8 cellular contexts compared by ENCODE assay signal in the genomic region with DNA sequence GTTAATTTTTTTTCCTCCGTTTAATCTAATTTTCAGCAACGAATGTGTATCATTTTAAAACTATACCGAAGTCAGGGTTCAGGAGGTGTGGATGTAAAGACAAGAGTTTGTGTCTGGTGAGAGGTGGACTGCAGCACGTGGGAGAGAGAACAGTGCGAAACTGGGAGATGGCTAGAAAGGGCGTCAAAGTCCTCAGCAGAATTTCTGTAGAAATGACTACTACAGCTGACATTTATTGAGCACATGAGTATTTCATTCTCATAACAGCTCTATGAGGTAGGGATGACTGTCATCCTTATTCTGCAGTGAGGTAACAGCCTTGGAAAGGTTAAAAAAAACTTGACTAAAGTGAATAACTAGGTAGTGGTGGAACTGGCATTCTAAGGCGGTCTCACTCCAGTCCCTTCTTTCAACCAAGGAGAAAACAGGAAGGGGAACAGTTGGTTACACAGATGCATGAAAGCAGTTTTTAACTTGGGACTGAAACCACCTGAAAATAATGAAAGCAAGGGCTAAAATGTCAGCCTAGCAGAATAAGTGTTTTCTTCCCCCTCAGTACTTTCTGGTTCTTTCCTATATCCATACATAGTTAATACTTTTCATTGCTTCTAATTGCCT. TPM values are rescaled to one million over a fixed set of nuclear protein-coding genes. Genes with fewer than 3 reads are reported as not detected.
DNase-seq lines count a peak whose midpoint lies in the region; ATAC-seq, FAIRE-seq and TF ChIP-seq lines count a peak whose summit lies in the region.

No MANE protein-coding gene starts in this region.

- H3K4me1 ChIP-seq in ectodermal cell (ENCODE audit: control insufficient read depth, insufficient read depth, low read length) = no peaks in the 10 kb centered on the region
- peaks cover 14% of the 10 kb centered on the region in 2 experiments for H3K4me1 ChIP-seq in neutrophil (ENCODE audit: control insufficient read depth in 1 of 2, insufficient read depth in 1 of 2, low read depth in 1 of 2, low read length in 1 of 2)

- H3K9me3 ChIP-seq in ectodermal cell (ENCODE audit: control insufficient read depth, low read length) = no peaks in the 10 kb centered on the region
- no peaks in the 10 kb centered on the region for H3K9me3 ChIP-seq in neutrophil

- no peaks in the 10 kb centered on the region for H3K9me3 Mint-ChIP-seq in T-helper 1 cell treated with Interleukin-12 subunit alpha and Interleukin-12 subunit beta and Interleukin-4 antibody, amounts not matched to agents 30 μg/mL and 1 μg/mL, for 36 hours

- H3K4me3 ChIP-seq in ectodermal cell (ENCODE audit: insufficient read depth, low read depth, low read length) (peak overlapping the region; percentile 71), neutrophil (ENCODE audit: low read depth in 1 of 2, low read length in 1 of 2) (peak overlapping the region; percentile 68 to 70)

- WGBS in ectodermal cell, 2 experiments = 26 to 27% methylated on average over 5 to 7 of the region's 7 CpGs

- H3K27ac ChIP-seq in ectodermal cell (ENCODE audit: insufficient read depth, low read depth, low read length, poor library complexity, severe bottlenecking) = no peak overlapping the region
- H3K27ac ChIP-seq in neutrophil = no peak overlapping the region

- H3K4me3 Mint-ChIP-seq in T-helper 1 cell treated with Interleukin-12 subunit alpha and Interleukin-12 subunit beta and Interleukin-4 antibody, amounts not matched to agents 30 μg/mL and 1 μg/mL, for 36 hours = peak overlapping the region; percentile 78

- H3K27me3 ChIP-seq in ectodermal cell (ENCODE audit: control insufficient read depth, insufficient read depth, low read length, poor library complexity, severe bottlenecking) = peaks cover 14% of the 10 kb centered on the region
- peaks cover 44% of the 10 kb centered on the region for H3K27me3 ChIP-seq in neutrophil

- peaks cover 20% of the 10 kb centered on the region for H3K4me1 Mint-ChIP-seq in T-helper 1 cell treated with Interleukin-12 subunit alpha and Interleukin-12 subunit beta and Interleukin-4 antibody, amounts not matched to agents 30 μg/mL and 1 μg/mL, for 36 hours (ENCODE audit: low read depth)

- H3K27ac Mint-ChIP-seq in T-helper 1 cell treated with Interleukin-12 subunit alpha and Interleukin-12 subunit beta and Interleukin-4 antibody, amounts not matched to agents 30 μg/mL and 1 μg/mL, for 36 hours = peak overlapping the region; percentile 88

- no peaks in the 10 kb centered on the region for H3K36me3 ChIP-seq in ectodermal cell (ENCODE audit: control insufficient read depth, insufficient read depth, low read length)
- H3K36me3 ChIP-seq in neutrophil = no peaks in the 10 kb centered on the region

- no peak for TF ChIP-seq POLR2A in GM12892 (IDR thresholded peaks at IDR 0.05; ENCODE audit: low read depth, low read length)

- no peak for DNase-seq in GM12892 (ENCODE audit: insufficient read length)
- no peak for DNase-seq in T-helper 9 cell
- no peak for DNase-seq in NCI-H1694 (lab: John Stamatoyannopoulos, UW)
- no peak for DNase-seq in GOT3 (lab: John Stamatoyannopoulos, UW)

- TF ChIP-seq CTCF in neutrophil (IDR thresholded peaks at IDR 0.05) = no peak

- peak; percentile 87 for FAIRE-seq in GM12892 (lab: Jason Lieb, UNC)

- no peaks in the 10 kb centered on the region for H3K27me3 Mint-ChIP-seq in T-helper 1 cell treated with Interleukin-12 subunit alpha and Interleukin-12 subunit beta and Interleukin-4 antibody, amounts not matched to agents 30 μg/mL and 1 μg/mL, for 36 hours (ENCODE audit: low read depth)

- peak; percentile 26 for ATAC-seq in HG02885 (IDR thresholded peaks at IDR 0.05; ENCODE audit: poor library complexity, unreplicated experiment)

- no peaks in the 10 kb centered on the region for H3K36me3 Mint-ChIP-seq in T-helper 1 cell treated with Interleukin-12 subunit alpha and Interleukin-12 subunit beta and Interleukin-4 antibody, amounts not matched to agents 30 μg/mL and 1 μg/mL, for 36 hours (ENCODE audit: low read depth)

RNA-seq across cellular contexts. Expression of gene AVEN, which starts 0.6 kb away (rescaled TPM):
- 10.4 TPM for polyA plus RNA-seq in GM12892 (2012; ENCODE audit: missing spikeins)
- polyA plus RNA-seq in ectodermal cell (2013, experiment 1 of 4) = 18.8 TPM
- polyA plus RNA-seq in ectodermal cell (2013, experiment 2 of 4) = 17.0 TPM
- polyA plus RNA-seq in ectodermal cell (2013, experiment 3 of 4) = 11.9 TPM
- polyA plus RNA-seq in ectodermal cell (2013, experiment 4 of 4) = 14.3 TPM
